In genomic region chr1:6953874-6954502, GRCh38 we compare ENCODE assay signal across 21 cellular contexts.
"Had no signal": no experiment of that assay in that cellular context is flagged by ENCODE, and none has a peak within 500 bp of the region (broad histone marks: within the 10 kb centered on the region; RNA-seq: fewer than 3 reads in every experiment).

No MANE protein-coding gene starts in this region.

- ATAC-seq: heart right ventricle; left cardiac atrium; natural killer cell treated with Interleukin-12 subunit alpha and Interleukin-12 subunit beta and Interleukin-15 and Interleukin-18, amount 100 ng/mL, for 72 hours; sciatic nerve; stimulated activated naive B cell treated with anti-CD40 and anti-IgM and Interleukin-4, amounts not matched to agents 10 μg/mL and 1 μg/mL and 100 μg/mL, for 72 hours; upper lobe of right lung had no signal

- H3K4me3 ChIP-seq: cardiac muscle cell, heart right ventricle, smooth muscle cell, thoracic aorta, upper lobe of right lung had no signal

- H3K4me3 Mint-ChIP-seq: activated CD4-positive, alpha-beta memory T cell treated with anti-CD3 and anti-CD28 coated beads, Interleukin-2, amount 10 ng/mL, durations not matched to agents 7 days and 5 days; activated CD4-positive, alpha-beta T cell treated with anti-CD3 and anti-CD28 coated beads, Interleukin-2, amount 10 ng/mL, durations not matched to agents 24 days and 14 days; activated naive CD4-positive, alpha-beta T cell treated with anti-CD3 and anti-CD28 coated beads, Interleukin-2, amount 10 ng/mL, durations not matched to agents 7 days and 5 days; natural killer cell treated with Interleukin-12 subunit alpha and Interleukin-12 subunit beta and Interleukin-15 and Interleukin-18, amount 100 ng/mL, for 72 hours; stimulated activated naive B cell treated with anti-CD40 and anti-IgM and Interleukin-4, amounts not matched to agents 10 μg/mL and 1 μg/mL and 100 μg/mL, for 72 hours had no signal

- H3K4me1 Mint-ChIP-seq: activated CD4-positive, alpha-beta memory T cell treated with anti-CD3 and anti-CD28 coated beads, Interleukin-2, amount 10 ng/mL, durations not matched to agents 7 days and 5 days; activated CD4-positive, alpha-beta T cell treated with anti-CD3 and anti-CD28 coated beads, Interleukin-2, amount 10 ng/mL, durations not matched to agents 24 days and 14 days; activated naive CD4-positive, alpha-beta T cell treated with anti-CD3 and anti-CD28 coated beads, Interleukin-2, amount 10 ng/mL, durations not matched to agents 7 days and 5 days; stimulated activated naive B cell treated with anti-CD40 and anti-IgM and Interleukin-4, amounts not matched to agents 10 μg/mL and 1 μg/mL and 100 μg/mL, for 72 hours had no signal

- H3K4me1 ChIP-seq: heart right ventricle, upper lobe of right lung had no signal

- H3K36me3 Mint-ChIP-seq: activated naive CD4-positive, alpha-beta T cell treated with anti-CD3 and anti-CD28 coated beads, Interleukin-2, amount 10 ng/mL, durations not matched to agents 7 days and 5 days; natural killer cell treated with Interleukin-12 subunit alpha and Interleukin-12 subunit beta and Interleukin-15 and Interleukin-18, amount 100 ng/mL, for 72 hours; stimulated activated naive B cell treated with anti-CD40 and anti-IgM and Interleukin-4, amounts not matched to agents 10 μg/mL and 1 μg/mL and 100 μg/mL, for 72 hours had no signal

- H3K9me3 ChIP-seq: heart right ventricle, thoracic aorta, upper lobe of right lung had no signal

- H3K27ac Mint-ChIP-seq: activated CD4-positive, alpha-beta memory T cell treated with anti-CD3 and anti-CD28 coated beads, Interleukin-2, amount 10 ng/mL, durations not matched to agents 7 days and 5 days; activated CD4-positive, alpha-beta T cell treated with anti-CD3 and anti-CD28 coated beads, Interleukin-2, amount 10 ng/mL, durations not matched to agents 24 days and 14 days; activated naive CD4-positive, alpha-beta T cell treated with anti-CD3 and anti-CD28 coated beads, Interleukin-2, amount 10 ng/mL, durations not matched to agents 7 days and 5 days; natural killer cell treated with Interleukin-12 subunit alpha and Interleukin-12 subunit beta and Interleukin-15 and Interleukin-18, amount 100 ng/mL, for 72 hours; stimulated activated naive B cell treated with anti-CD40 and anti-IgM and Interleukin-4, amounts not matched to agents 10 μg/mL and 1 μg/mL and 100 μg/mL, for 72 hours had no signal

- DNase-seq: activated CD4-positive, alpha-beta memory T cell treated with anti-CD3 and anti-CD28 coated beads, Interleukin-2, amount 10 ng/mL, durations not matched to agents 7 days and 5 days; activated CD4-positive, alpha-beta T cell treated with anti-CD3 and anti-CD28 coated beads, Interleukin-2, amount 10 ng/mL, durations not matched to agents 24 days and 14 days; activated effector memory CD4-positive, alpha-beta T cell treated with anti-CD3 and anti-CD28 coated beads, Interleukin-2, amount 50 U/mL, for 16 hours; activated naive CD4-positive, alpha-beta T cell treated with anti-CD3 and anti-CD28 coated beads, Interleukin-2, amount 10 ng/mL, durations not matched to agents 7 days and 5 days; effector CD4-positive, alpha-beta T cell; erythroblast; foreskin fibroblast; heart right ventricle; islet precursor cell; left cardiac atrium; midbrain; stimulated activated CD4-positive, alpha-beta T cell treated with anti-CD3 and anti-CD28 coated beads, Interleukin-2, amount 100 ng/mL, for 48 hours; stimulated activated CD8-positive, alpha-beta memory T cell treated with anti-CD3 and anti-CD28 coated beads, Interleukin-4, amount 100 ng/mL, for 48 hours; stimulated activated naive B cell treated with anti-CD40 and anti-IgM and Interleukin-4, amounts not matched to agents 10 μg/mL and 1 μg/mL and 100 μg/mL, for 72 hours; T-helper 9 cell; upper lobe of right lung had no signal

- H3K27me3 Mint-ChIP-seq: activated CD4-positive, alpha-beta memory T cell treated with anti-CD3 and anti-CD28 coated beads, Interleukin-2, amount 10 ng/mL, durations not matched to agents 7 days and 5 days; activated CD4-positive, alpha-beta T cell treated with anti-CD3 and anti-CD28 coated beads, Interleukin-2, amount 10 ng/mL, durations not matched to agents 24 days and 14 days; activated naive CD4-positive, alpha-beta T cell treated with anti-CD3 and anti-CD28 coated beads, Interleukin-2, amount 10 ng/mL, durations not matched to agents 7 days and 5 days had no signal

- H3K27ac ChIP-seq: cardiac muscle cell, heart right ventricle, thoracic aorta, upper lobe of right lung had no signal

- H3K9me3 Mint-ChIP-seq: activated CD4-positive, alpha-beta memory T cell treated with anti-CD3 and anti-CD28 coated beads, Interleukin-2, amount 10 ng/mL, durations not matched to agents 7 days and 5 days; activated CD4-positive, alpha-beta T cell treated with anti-CD3 and anti-CD28 coated beads, Interleukin-2, amount 10 ng/mL, durations not matched to agents 24 days and 14 days; activated naive CD4-positive, alpha-beta T cell treated with anti-CD3 and anti-CD28 coated beads, Interleukin-2, amount 10 ng/mL, durations not matched to agents 7 days and 5 days; natural killer cell treated with Interleukin-12 subunit alpha and Interleukin-12 subunit beta and Interleukin-15 and Interleukin-18, amount 100 ng/mL, for 72 hours had no signal

- H3K27me3 ChIP-seq: cardiac muscle cell, upper lobe of right lung had no signal

- H3K36me3 ChIP-seq: cardiac muscle cell, heart right ventricle, thoracic aorta, upper lobe of right lung had no signal
